Comparison of ENCODE assay signal across 9 cellular contexts in genomic region chr10:69004821-69005220, GRCh38. TPM values are rescaled to one million over a fixed set of nuclear protein-coding genes. Genes with fewer than 3 reads are reported as not detected.
DNase-seq lines count a peak whose midpoint lies in the region; ATAC-seq, FAIRE-seq and TF ChIP-seq lines count a peak whose summit lies in the region.
"Had no signal": no experiment of that assay in that cellular context is flagged by ENCODE, and none has a peak within 500 bp of the region (broad histone marks: within the 10 kb centered on the region; RNA-seq: fewer than 3 reads in every experiment).

No MANE protein-coding gene starts in this region.

- in situ Hi-C loops in Panc1 (cut with HindIII; ENCODE audit: low pct_unique_long_range_greater_than_20kb, low sequenced_read_pairs): no loop called here

- TF ChIP-seq CTCF in Panc1 (IDR thresholded peaks at IDR 0.05) (peak; percentile 24; the same call in 1 of the 2 replicates), epithelial cell of esophagus (IDR thresholded peaks at IDR 0.05; ENCODE audit: insufficient read depth, low read depth, low read length, missing control alignments) (peak; percentile 55), pancreas (IDR thresholded peaks at IDR 0.05) (peak in 1 of 4 donors; percentile 14)

- FAIRE-seq in pancreas (lab: Jason Lieb, UNC): no peak

- WGBS in pancreas, 2 donors: 28 to 35% methylated on average over 1 of the region's 1 CpG

- H3K4me3 ChIP-seq in Panc1 (ENCODE audit: low read depth in 2 of 2, low read length in 2 of 2): no peak overlapping the region
- no peak overlapping the region for H3K4me3 ChIP-seq in epithelial cell of esophagus (ENCODE audit: low read length)
- H3K4me3 ChIP-seq in pancreas: no peak overlapping the region

- POLR2A ChIA-PET in Panc1 (lab: Charles Lee): interaction anchor here (0.7 kb wide), 1 partner anchor 34 kb away, joined by 4 read pairs; no protein-coding TSS in a partner anchor

- DNase-seq in activated naive CD4-positive, alpha-beta T cell treated with anti-CD3 and anti-CD28 coated beads, Interleukin-2, amount 50 U/mL, for 72 hours (ENCODE audit: low spot score in 2 of 2): no peak
- DNase-seq in activated naive CD4-positive, alpha-beta T cell treated with Interleukin-2 at 50 U/mL for 16 hours: no peak
- DNase-seq in Panc1 (ENCODE audit: low read depth, low spot score) (no peak), epithelial cell of esophagus (ENCODE audit: low read depth) (peak; percentile 46), pancreas (no peak), nucleus accumbens (lab: John Stamatoyannopoulos, UW) (no peak)

- H3K9me3 Mint-ChIP-seq in activated naive CD4-positive, alpha-beta T cell treated with anti-CD3 and anti-CD28 coated beads, Interleukin-2, amount 50 U/mL, for 72 hours: no peaks in the 10 kb centered on the region
- H3K9me3 Mint-ChIP-seq: central memory CD8-positive, alpha-beta T cell had no signal

- H3K4me1 ChIP-seq in Panc1 (ENCODE audit: control insufficient read depth, insufficient read depth, low read length) (no peaks in the 10 kb centered on the region), pancreas (no peaks in the 10 kb centered on the region)

- no peaks in the 10 kb centered on the region for H3K36me3 Mint-ChIP-seq in activated naive CD4-positive, alpha-beta T cell treated with anti-CD3 and anti-CD28 coated beads, Interleukin-2, amount 50 U/mL, for 72 hours

- CTCF ChIA-PET in Panc1 (lab: Charles Lee): interaction anchor here (0.6 to 2.8 kb wide), 3 partner anchors 39 to 89 kb away, joined by 4 to 16 read pairs (median 6); no protein-coding TSS in a partner anchor

- BruUV-seq in Panc1 (replicated peaks; lab: Mats Ljungman, UMichigan): no TSS peak

- H3K27ac Mint-ChIP-seq in activated naive CD4-positive, alpha-beta T cell treated with anti-CD3 and anti-CD28 coated beads, Interleukin-2, amount 50 U/mL, for 72 hours: no peak overlapping the region

- intact Hi-C loops in Panc1 (cut with micrococcal nuclease; ENCODE audit: unreplicated experiment): loop anchor here (2.0 kb wide), 1 partner anchor 88 kb away; no protein-coding TSS in a partner anchor
- intact Hi-C loops in pancreas (cut with DNase I): no loop called here

- H3K36me3 ChIP-seq in Panc1 (ENCODE audit: control insufficient read depth, insufficient read depth, low read length) (peaks cover 24% of the 10 kb centered on the region), pancreas (peaks cover 0 to 13% (median 0%) of the 10 kb centered on the region in 3 donors)

- ATAC-seq in activated naive CD4-positive, alpha-beta T cell treated with anti-CD3 and anti-CD28 coated beads, Interleukin-2, amount 50 U/mL, for 72 hours: peak; percentile 56 to 73
- ATAC-seq in Panc1: no peak
- ATAC-seq in pancreas: peak in 3 of 4 donors; percentile 43 to 59 (median 48)
- no peak for ATAC-seq in GM19397 (IDR thresholded peaks at IDR 0.05; ENCODE audit: unreplicated experiment)
- no peak for ATAC-seq in GM18520 (IDR thresholded peaks at IDR 0.05; ENCODE audit: unreplicated experiment)

- H3K27ac ChIP-seq in Panc1 (ENCODE audit: low read length) (no peak overlapping the region), pancreas (no peak overlapping the region)

- H3K27me3 ChIP-seq in Panc1 (ENCODE audit: control insufficient read depth, insufficient read depth, low read length) (no peaks in the 10 kb centered on the region), pancreas (no peaks in the 10 kb centered on the region)

- H3K9me3 ChIP-seq in Panc1 (ENCODE audit: control insufficient read depth, insufficient read depth, low read depth, low read length) (no peaks in the 10 kb centered on the region), pancreas (no peaks in the 10 kb centered on the region)

RNA-seq across cellular contexts. Expression of gene KIFBP, which starts 16.2 kb away (rescaled TPM):
- total RNA-seq in activated naive CD4-positive, alpha-beta T cell treated with anti-CD3 and anti-CD28 coated beads, Interleukin-2, amount 50 U/mL, for 72 hours: 10 to 100 TPM in 1 of 2 donors, 1 to 10 TPM in 1; 6.9 to 13.2 TPM
- total RNA-seq in Panc1 (2021; ENCODE audit: unreplicated experiment): 45.9 TPM
- polyA plus RNA-seq in Panc1 (2012; ENCODE audit: insufficient read length): 35.1 TPM
- 10 to 100 TPM in 1 of 6 donors, 1 to 10 TPM in 5; 5.5 to 10.9 (median 6.5) TPM for total RNA-seq in pancreas
- 10 to 100 TPM in 1 of 2 donors, 1 to 10 TPM in 1; 6.7 to 16.4 TPM for polyA plus RNA-seq in pancreas

RNA-seq across cellular contexts. Expression of gene DDX21, which starts 48.9 kb away (rescaled TPM):
- 100 to 1,000 TPM; 127 to 136 TPM for total RNA-seq in activated naive CD4-positive, alpha-beta T cell treated with anti-CD3 and anti-CD28 coated beads, Interleukin-2, amount 50 U/mL, for 72 hours
- total RNA-seq in Panc1 (2021; ENCODE audit: unreplicated experiment) (172 TPM), pancreas (10 to 100 TPM; 20.4 to 43.3 (median 29.5) TPM)
- polyA plus RNA-seq in Panc1 (2012; ENCODE audit: insufficient read length): 71.7 TPM
- 10 to 100 TPM; 11.1 to 16.2 TPM for polyA plus RNA-seq in pancreas

Comparison
In these comparisons a context has a peak if more than half of its experiments do, and no peak if none do; other contexts are left out.
1. ATAC-seq: peak in activated naive CD4-positive, alpha-beta T cell treated with anti-CD3 and anti-CD28 coated beads, Interleukin-2, amount 50 U/mL, for 72 hours (2 of 2) and pancreas (3 of 4); none in Panc1 (single experiment), GM19397 (single experiment) and GM18520 (single experiment).